Comparison of ENCODE assay signal across 13 cellular contexts in the genomic region with DNA sequence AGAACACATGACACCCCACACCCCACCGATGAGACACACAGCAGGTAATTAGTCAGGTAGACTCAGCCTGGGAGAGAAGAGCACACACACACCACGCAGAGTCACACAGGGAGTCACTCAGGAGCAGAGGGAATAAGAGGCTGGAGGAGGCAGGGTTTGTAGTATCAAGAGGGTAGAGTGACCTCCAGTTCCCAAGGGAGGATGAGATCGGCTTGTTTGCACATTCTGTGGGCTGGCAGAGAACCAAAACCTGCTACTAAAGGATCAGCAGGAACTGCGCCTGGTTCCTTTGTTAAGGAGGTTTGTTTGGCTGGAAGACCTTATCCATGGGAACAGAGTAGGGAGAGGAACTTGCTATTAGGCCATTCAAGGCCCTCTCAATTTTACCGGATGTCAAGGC.
DNase-seq lines count a peak whose midpoint lies in the region.
"Had no signal": no experiment of that assay in that cellular context is flagged by ENCODE, and none has a peak within 500 bp of the region (broad histone marks: within the 10 kb centered on the region; RNA-seq: fewer than 3 reads in every experiment).

No MANE protein-coding gene starts in this region.

- H3K27ac ChIP-seq in SJCRH30 (no peak overlapping the region), substantia nigra (ENCODE audit: low read depth, low read length, poor library complexity, severe bottlenecking) (no peak overlapping the region)
- H3K27ac ChIP-seq: prostate gland had no signal

- H3K4me3 ChIP-seq in SJCRH30 = no peak overlapping the region
- H3K4me3 ChIP-seq: HAP-1, prostate gland had no signal

- no peaks in the 10 kb centered on the region for H3K9me3 ChIP-seq in SJCRH30 (replicated peaks)
- H3K9me3 ChIP-seq: HAP-1, prostate gland had no signal

- DNase-seq in EH (ENCODE audit: low read depth) = peak; percentile 2
- peak; percentile 16 to 29 for DNase-seq in NCI-H1930 (lab: John Stamatoyannopoulos, UW)
- DNase-seq in SJCRH30 = peak; percentile 74 to 78
- DNase-seq in kidney tubule cell (ENCODE audit: low spot score) = peak; percentile 60
- DNase-seq in ecto neural progenitor cell (ENCODE audit: low spot score) = no peak
- DNase-seq in substantia nigra (lab: John Stamatoyannopoulos, UW) = no peak
- DNase-seq in T-helper 2 cell = no peak
- no peak for DNase-seq in HuH-7 (ENCODE audit: low spot score)
- DNase-seq: activated naive CD8-positive, alpha-beta T cell treated with anti-CD3 and anti-CD28 coated beads, Interleukin-2, amount 50 U/mL, for 24 hours; erythroblast; RPMI8226 had no signal

- H3K27me3 ChIP-seq in SJCRH30 = peaks cover 8% of the 10 kb centered on the region

- peaks cover 2% of the 10 kb centered on the region; the same call in 1 of the 2 replicates for H3K4me1 ChIP-seq in SJCRH30
- H3K4me1 ChIP-seq: HAP-1, prostate gland had no signal

- no peaks in the 10 kb centered on the region for H3K36me3 ChIP-seq in SJCRH30
- H3K36me3 ChIP-seq: HAP-1, prostate gland had no signal

Comparison
In these comparisons a context has a peak if more than half of its experiments do, and no peak if none do; other contexts are left out.
1. DNase-seq: peak in EH (single experiment), NCI-H1930 (2 of 2), SJCRH30 (2 of 2) and kidney tubule cell (single experiment); none in ecto neural progenitor cell (single experiment), substantia nigra (0 of 49), T-helper 2 cell (0 of 5) and HuH-7 (single experiment).